Comparison of ENCODE assay signal across 1 cellular context in the genomic region with DNA sequence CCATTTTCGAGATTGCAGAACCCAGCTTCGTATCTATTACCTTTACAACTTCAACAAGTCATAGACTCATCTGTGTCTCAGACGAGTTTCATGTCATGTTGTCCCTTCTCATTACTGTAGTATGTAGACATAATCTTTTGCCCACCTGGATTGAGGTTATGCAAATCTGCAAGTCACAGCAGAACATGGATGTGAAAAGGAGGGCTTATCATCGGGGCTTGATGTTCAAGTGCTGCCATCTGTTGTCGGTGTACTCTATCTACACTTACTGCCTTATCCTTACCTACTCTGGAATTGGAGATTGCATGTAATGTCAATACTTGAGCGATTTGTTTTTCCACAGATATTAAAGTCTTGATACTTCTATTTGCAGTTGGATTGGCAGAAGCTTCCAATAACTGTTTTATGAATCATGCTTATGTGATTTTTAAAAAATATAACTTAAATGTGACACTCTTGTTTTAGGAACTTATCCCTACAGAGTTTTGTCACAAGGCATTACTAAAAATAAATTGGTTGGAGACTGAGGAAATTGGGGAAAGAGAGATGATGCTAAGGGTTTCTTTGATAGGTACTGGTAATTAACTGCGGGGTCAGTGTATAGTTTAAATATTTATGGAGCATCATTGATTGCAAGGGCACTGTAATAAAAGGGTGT.
TF ChIP-seq lines count a peak whose summit lies in the region.

No MANE protein-coding gene starts in this region.

TF ChIP-seq in IMR-90, 13 proteins besides CTCF, POLR2A, EP300 and RAD21 (continued from another document):
- TF ChIP-seq, protein P1, sequence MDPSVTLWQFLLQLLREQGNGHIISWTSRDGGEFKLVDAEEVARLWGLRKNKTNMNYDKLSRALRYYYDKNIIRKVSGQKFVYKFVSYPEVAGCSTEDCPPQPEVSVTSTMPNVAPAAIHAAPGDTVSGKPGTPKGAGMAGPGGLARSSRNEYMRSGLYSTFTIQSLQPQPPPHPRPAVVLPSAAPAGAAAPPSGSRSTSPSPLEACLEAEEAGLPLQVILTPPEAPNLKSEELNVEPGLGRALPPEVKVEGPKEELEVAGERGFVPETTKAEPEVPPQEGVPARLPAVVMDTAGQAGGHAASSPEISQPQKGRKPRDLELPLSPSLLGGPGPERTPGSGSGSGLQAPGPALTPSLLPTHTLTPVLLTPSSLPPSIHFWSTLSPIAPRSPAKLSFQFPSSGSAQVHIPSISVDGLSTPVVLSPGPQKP (IDR thresholded peaks at IDR 0.05; ENCODE audit: borderline replicate concordance, low read depth, low read length) = no peak
- TF ChIP-seq MXI1 (IDR thresholded peaks at IDR 0.05; ENCODE audit: borderline replicate concordance, low read depth, low read length) = no peak
- no peak for TF ChIP-seq CHD1 (IDR thresholded peaks at IDR 0.05; ENCODE audit: low read depth, low read length)
- no peak for TF ChIP-seq BHLHE40 (IDR thresholded peaks at IDR 0.05; ENCODE audit: low read depth, low read length)
- peak; percentile 35; the same call in 1 of the 2 replicates for TF ChIP-seq MAFK (IDR thresholded peaks at IDR 0.05; ENCODE audit: low read depth, low read length)
- TF ChIP-seq, protein P2, sequence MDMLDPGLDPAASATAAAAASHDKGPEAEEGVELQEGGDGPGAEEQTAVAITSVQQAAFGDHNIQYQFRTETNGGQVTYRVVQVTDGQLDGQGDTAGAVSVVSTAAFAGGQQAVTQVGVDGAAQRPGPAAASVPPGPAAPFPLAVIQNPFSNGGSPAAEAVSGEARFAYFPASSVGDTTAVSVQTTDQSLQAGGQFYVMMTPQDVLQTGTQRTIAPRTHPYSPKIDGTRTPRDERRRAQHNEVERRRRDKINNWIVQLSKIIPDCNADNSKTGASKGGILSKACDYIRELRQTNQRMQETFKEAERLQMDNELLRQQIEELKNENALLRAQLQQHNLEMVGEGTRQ (IDR thresholded peaks at IDR 0.05; ENCODE audit: low read depth, low read length) = no peak
- no peak for TF ChIP-seq RFX5 (IDR thresholded peaks at IDR 0.05; ENCODE audit: low read depth, low read length)
- TF ChIP-seq SMC3 (IDR thresholded peaks at IDR 0.05; ENCODE audit: low read depth, low read length) = peak; percentile 90
- no peak for TF ChIP-seq RCOR1 (IDR thresholded peaks at IDR 0.05; ENCODE audit: insufficient replicate concordance, low read length)
- TF ChIP-seq NFE2L2 (IDR thresholded peaks at IDR 0.05; ENCODE audit: low read depth, low read length) = peak; percentile 61
- TF ChIP-seq CEBPB (IDR thresholded peaks at IDR 0.05; ENCODE audit: low read depth, low read length) = no peak
- TF ChIP-seq MAZ (IDR thresholded peaks at IDR 0.05; ENCODE audit: borderline replicate concordance, low read depth, low read length) = no peak
